In genomic region chr4:41362647-41363383, GRCh38 we compare ENCODE assay signal across 10 cellular contexts.
DNase-seq lines count a peak whose midpoint lies in the region; ATAC-seq and TF ChIP-seq lines count a peak whose summit lies in the region.
"Had no signal": no experiment of that assay in that cellular context is flagged by ENCODE, and none has a peak within 500 bp of the region (broad histone marks: within the 10 kb centered on the region; RNA-seq: fewer than 3 reads in every experiment).

No MANE protein-coding gene starts in this region.

- WGBS in smooth muscle cell (ENCODE audit: low lambda C conversion rate) = 13% methylated on average over 10 of the region's 10 CpGs

- H3K36me3 Mint-ChIP-seq in HFFc6 (ENCODE audit: low read depth) (peaks cover 14% of the 10 kb centered on the region; the same call in 1 of the 2 replicates), WTC11 (no peaks in the 10 kb centered on the region)
- no peaks in the 10 kb centered on the region for H3K36me3 Mint-ChIP-seq in activated CD8-positive, alpha-beta T cell treated with anti-CD3 and anti-CD28 coated beads, Interleukin-2, amount 10 ng/mL, durations not matched to agents 7 days and 5 days (ENCODE audit: low read depth)
- H3K36me3 Mint-ChIP-seq in activated T-helper 1 cell treated with anti-CD3 and anti-CD28 coated beads, Interleukin-12 subunit alpha, Interleukin-12 subunit beta, Interleukin-2, Interleukin-4 antibody, amounts not matched to agents 30 ng/mL and 10 ng/mL and 1 ng/mL, durations not matched to agents 14 hours and 24 hours and 36 hours (ENCODE audit: low read depth) = no peaks in the 10 kb centered on the region

- H3K27ac Mint-ChIP-seq in HFFc6 (peak overlapping the region; percentile 91; the same call in 1 of the 2 replicates), WTC11 (no peak overlapping the region)
- H3K27ac Mint-ChIP-seq in activated CD8-positive, alpha-beta T cell treated with anti-CD3 and anti-CD28 coated beads, Interleukin-2, amount 10 ng/mL, durations not matched to agents 7 days and 5 days = no peak overlapping the region
- H3K27ac Mint-ChIP-seq in activated T-helper 1 cell treated with anti-CD3 and anti-CD28 coated beads, Interleukin-12 subunit alpha, Interleukin-12 subunit beta, Interleukin-2, Interleukin-4 antibody, amounts not matched to agents 30 ng/mL and 10 ng/mL and 1 ng/mL, durations not matched to agents 14 hours and 24 hours and 36 hours = no peak overlapping the region
- H3K27ac Mint-ChIP-seq: T-helper 17 cell had no signal

- peaks cover 60% of the 10 kb centered on the region for H3K27me3 ChIP-seq in smooth muscle cell (ENCODE audit: low read depth)

- H3K4me2 ChIP-seq in smooth muscle cell = peak overlapping the region; percentile 23

- no peak overlapping the region for H3K9ac ChIP-seq in smooth muscle cell (ENCODE audit: low read depth)

- H3K4me3 Mint-ChIP-seq in HFFc6 (peak overlapping the region; percentile 87; the same call in 1 of the 2 replicates), WTC11 (peak overlapping the region; percentile 36; the same call in 1 of the 2 replicates)
- no peak overlapping the region for H3K4me3 Mint-ChIP-seq in activated CD8-positive, alpha-beta T cell treated with anti-CD3 and anti-CD28 coated beads, Interleukin-2, amount 10 ng/mL, durations not matched to agents 7 days and 5 days
- no peak overlapping the region for H3K4me3 Mint-ChIP-seq in activated T-helper 1 cell treated with anti-CD3 and anti-CD28 coated beads, Interleukin-12 subunit alpha, Interleukin-12 subunit beta, Interleukin-2, Interleukin-4 antibody, amounts not matched to agents 30 ng/mL and 10 ng/mL and 1 ng/mL, durations not matched to agents 14 hours and 24 hours and 36 hours
- H3K4me3 Mint-ChIP-seq: T-helper 17 cell had no signal

- CTCF ChIA-PET in WTC11 (lab: Charles Lee) = interaction anchor here (2.7 to 3.2 kb wide), 2 partner anchors 82 to 282 kb away, joined by 14 to 15 read pairs; no protein-coding TSS in a partner anchor
- CTCF ChIA-PET in activated CD8-positive, alpha-beta T cell treated with anti-CD3 and anti-CD28 coated beads, Interleukin-2, amount 10 ng/mL, durations not matched to agents 7 days and 5 days (lab: Charles Lee) = no interaction called here

- no peak for TF ChIP-seq CTCF in HFFc6 (IDR thresholded peaks at IDR 0.05)
- TF ChIP-seq CTCF in WTC11 (IDR thresholded peaks at IDR 0.05) = no peak
- TF ChIP-seq CTCF in smooth muscle cell (IDR thresholded peaks at IDR 0.05; ENCODE audit: borderline replicate concordance, insufficient read depth, poor library complexity, severe bottlenecking) = no peak

- H4K20me1 ChIP-seq in smooth muscle cell (ENCODE audit: low read depth) = no peaks in the 10 kb centered on the region

- H3K27me3 Mint-ChIP-seq in HFFc6 (ENCODE audit: insufficient read depth) = peaks cover 18% of the 10 kb centered on the region
- H3K27me3 Mint-ChIP-seq in WTC11 (ENCODE audit: low read depth) = peaks cover 97% of the 10 kb centered on the region
- H3K27me3 Mint-ChIP-seq in activated CD8-positive, alpha-beta T cell treated with anti-CD3 and anti-CD28 coated beads, Interleukin-2, amount 10 ng/mL, durations not matched to agents 7 days and 5 days (ENCODE audit: low read depth) = peaks cover 36% of the 10 kb centered on the region
- peaks cover 47% of the 10 kb centered on the region for H3K27me3 Mint-ChIP-seq in activated T-helper 1 cell treated with anti-CD3 and anti-CD28 coated beads, Interleukin-12 subunit alpha, Interleukin-12 subunit beta, Interleukin-2, Interleukin-4 antibody, amounts not matched to agents 30 ng/mL and 10 ng/mL and 1 ng/mL, durations not matched to agents 14 hours and 24 hours and 36 hours (ENCODE audit: insufficient read depth)

- ATAC-seq in WTC11 = peak; percentile 18
- ATAC-seq in activated CD8-positive, alpha-beta T cell treated with anti-CD3 and anti-CD28 coated beads, Interleukin-2, amount 10 ng/mL, durations not matched to agents 7 days and 5 days = no peak
- ATAC-seq: T-helper 17 cell had no signal

- H3K4me3 ChIP-seq in smooth muscle cell = no peak overlapping the region

- peaks cover 12% of the 10 kb centered on the region for H3K4me1 ChIP-seq in smooth muscle cell (ENCODE audit: low read depth)

- H3K79me2 ChIP-seq in smooth muscle cell (ENCODE audit: low read depth) = no peaks in the 10 kb centered on the region

- H3K9me3 Mint-ChIP-seq in HFFc6 (no peaks in the 10 kb centered on the region), WTC11 (no peaks in the 10 kb centered on the region)
- no peaks in the 10 kb centered on the region for H3K9me3 Mint-ChIP-seq in activated CD8-positive, alpha-beta T cell treated with anti-CD3 and anti-CD28 coated beads, Interleukin-2, amount 10 ng/mL, durations not matched to agents 7 days and 5 days (ENCODE audit: insufficient read depth)
- H3K9me3 Mint-ChIP-seq in activated T-helper 1 cell treated with anti-CD3 and anti-CD28 coated beads, Interleukin-12 subunit alpha, Interleukin-12 subunit beta, Interleukin-2, Interleukin-4 antibody, amounts not matched to agents 30 ng/mL and 10 ng/mL and 1 ng/mL, durations not matched to agents 14 hours and 24 hours and 36 hours = no peaks in the 10 kb centered on the region

- H2AFZ ChIP-seq in smooth muscle cell (ENCODE audit: low read depth) = no peak overlapping the region

- H3K4me1 Mint-ChIP-seq in HFFc6 (ENCODE audit: low read depth) (peaks cover 81% of the 10 kb centered on the region; the same call in 1 of the 2 replicates), WTC11 (peaks cover 45% of the 10 kb centered on the region)
- peaks cover 1% of the 10 kb centered on the region for H3K4me1 Mint-ChIP-seq in activated CD8-positive, alpha-beta T cell treated with anti-CD3 and anti-CD28 coated beads, Interleukin-2, amount 10 ng/mL, durations not matched to agents 7 days and 5 days (ENCODE audit: low read depth)
- no peaks in the 10 kb centered on the region for H3K4me1 Mint-ChIP-seq in activated T-helper 1 cell treated with anti-CD3 and anti-CD28 coated beads, Interleukin-12 subunit alpha, Interleukin-12 subunit beta, Interleukin-2, Interleukin-4 antibody, amounts not matched to agents 30 ng/mL and 10 ng/mL and 1 ng/mL, durations not matched to agents 14 hours and 24 hours and 36 hours (ENCODE audit: low read depth)

- DNase-seq in HFFc6 = no peak
- peak; percentile 72 for DNase-seq in WTC11 (ENCODE audit: low spot score)
- DNase-seq in iPS-NIHi7 (ENCODE audit: extremely low spot score) = peak; percentile 52
- DNase-seq in smooth muscle cell (lab: John Stamatoyannopoulos, UW; ENCODE audit: unreplicated experiment) = no peak
- no peak for DNase-seq in activated CD8-positive, alpha-beta T cell treated with anti-CD3 and anti-CD28 coated beads, Interleukin-2, amount 10 ng/mL, durations not matched to agents 7 days and 5 days
- DNase-seq in OCI-M2 (lab: John Stamatoyannopoulos, UW; ENCODE audit: unreplicated experiment) = no peak
- DNase-seq in effector CD4-positive, alpha-beta T cell = no peak
- DNase-seq in activated T-helper 1 cell treated with anti-CD3 and anti-CD28 coated beads, Interleukin-12 subunit alpha, Interleukin-12 subunit beta, Interleukin-2, Interleukin-4 antibody, amounts not matched to agents 30 ng/mL and 10 ng/mL and 1 ng/mL, durations not matched to agents 14 hours and 24 hours and 36 hours (ENCODE audit: low spot score) = no peak
- DNase-seq: NCI-H345, T-helper 17 cell had no signal

- H3K27ac ChIP-seq in smooth muscle cell (ENCODE audit: low read depth) = no peak overlapping the region

- H3K36me3 ChIP-seq in smooth muscle cell (ENCODE audit: low read depth) = no peaks in the 10 kb centered on the region

- POLR2A ChIA-PET in WTC11 (lab: Charles Lee) = no interaction called here
- POLR2A ChIA-PET in activated CD8-positive, alpha-beta T cell treated with anti-CD3 and anti-CD28 coated beads, Interleukin-2, amount 10 ng/mL, durations not matched to agents 7 days and 5 days (lab: Charles Lee) = no interaction called here

- H3F3A ChIP-seq in smooth muscle cell (ENCODE audit: low read depth) = no peaks in the 10 kb centered on the region

- H3K9me3 ChIP-seq in smooth muscle cell (replicated peaks; ENCODE audit: low read depth) = no peaks in the 10 kb centered on the region

- intact Hi-C loops in activated T-helper 1 cell treated with anti-CD3 and anti-CD28 coated beads, Interleukin-12 subunit alpha, Interleukin-12 subunit beta, Interleukin-2, Interleukin-4 antibody, amounts not matched to agents 30 ng/mL and 10 ng/mL and 1 ng/mL, durations not matched to agents 14 hours and 24 hours and 36 hours (cut with micrococcal nuclease) = loop anchor here (10.0 kb wide), 1 partner anchor 502 kb away; no protein-coding TSS in a partner anchor

TF ChIP-seq in WTC11, 78 proteins besides CTCF, POLR2A, EP300 and RAD21 (continues in another document):
- TF ChIP-seq OVOL2 (CRISPR knock-in tag; IDR thresholded peaks at IDR 0.05; ENCODE audit: borderline replicate concordance) (no peak), GRHL2 (CRISPR knock-in tag; IDR thresholded peaks at IDR 0.05; ENCODE audit: insufficient replicate concordance, severe bottlenecking) (no peak), ELF4 (CRISPR knock-in tag; IDR thresholded peaks at IDR 0.05; ENCODE audit: low read depth) (no peak), TEAD1 (CRISPR knock-in tag; IDR thresholded peaks at IDR 0.05) (peak; percentile 68; the same call in 1 of the 2 replicates), ATF6 (CRISPR knock-in tag; IDR thresholded peaks at IDR 0.05) (no peak)

Comparison
In these comparisons a context has a peak if more than half of its experiments do, and no peak if none do; other contexts are left out.
1. DNase-seq: peak in WTC11 (single experiment) and iPS-NIHi7 (single experiment); none in HFFc6 (single experiment), smooth muscle cell (single experiment), activated CD8-positive, alpha-beta T cell treated with anti-CD3 and anti-CD28 coated beads, Interleukin-2, amount 10 ng/mL, durations not matched to agents 7 days and 5 days (single experiment), OCI-M2 (single experiment), effector CD4-positive, alpha-beta T cell (single experiment) and activated T-helper 1 cell treated with anti-CD3 and anti-CD28 coated beads, Interleukin-12 subunit alpha, Interleukin-12 subunit beta, Interleukin-2, Interleukin-4 antibody, amounts not matched to agents 30 ng/mL and 10 ng/mL and 1 ng/mL, durations not matched to agents 14 hours and 24 hours and 36 hours (single experiment).
2. H3K4me3 Mint-ChIP-seq: peak in HFFc6 (single experiment) and WTC11 (single experiment); none in activated CD8-positive, alpha-beta T cell treated with anti-CD3 and anti-CD28 coated beads, Interleukin-2, amount 10 ng/mL, durations not matched to agents 7 days and 5 days (single experiment) and activated T-helper 1 cell treated with anti-CD3 and anti-CD28 coated beads, Interleukin-12 subunit alpha, Interleukin-12 subunit beta, Interleukin-2, Interleukin-4 antibody, amounts not matched to agents 30 ng/mL and 10 ng/mL and 1 ng/mL, durations not matched to agents 14 hours and 24 hours and 36 hours (single experiment).